In the genomic region with DNA sequence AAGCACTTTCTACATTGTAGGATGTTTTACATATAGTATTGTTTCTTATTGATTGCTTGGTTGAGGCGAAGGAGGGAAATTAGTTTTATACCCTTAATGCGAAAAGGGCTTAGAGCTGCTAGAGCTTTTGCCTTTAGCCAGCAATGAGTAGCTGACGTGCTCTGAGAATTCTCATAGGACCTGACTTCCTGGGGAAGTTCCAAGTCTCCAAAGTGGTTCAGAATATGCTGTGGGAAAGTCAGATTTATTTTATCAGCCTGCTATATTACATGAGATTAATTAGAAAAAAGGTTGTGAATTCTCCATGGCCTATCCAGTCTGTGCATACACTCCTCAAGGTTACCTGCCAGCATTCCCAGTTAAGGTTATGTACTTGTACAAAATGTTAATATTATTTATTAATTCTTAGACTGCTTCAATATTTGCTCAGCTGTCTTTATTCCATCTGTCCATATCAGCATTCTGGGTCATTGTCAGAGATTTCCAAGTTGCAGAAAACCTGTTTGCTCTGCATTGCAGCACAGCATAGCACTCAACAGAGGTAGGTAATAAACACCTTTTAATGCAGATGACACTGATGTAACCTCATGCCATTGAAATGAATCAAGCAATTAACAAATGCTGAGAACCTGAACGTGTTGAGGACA, we compare ENCODE assay signal across 21 cellular contexts. TPM values are rescaled to one million over a fixed set of nuclear protein-coding genes. Genes with fewer than 3 reads are reported as not detected.
DNase-seq lines count a peak whose midpoint lies in the region; ATAC-seq, FAIRE-seq and TF ChIP-seq lines count a peak whose summit lies in the region.
"Had no signal": no experiment of that assay in that cellular context is flagged by ENCODE, and none has a peak within 500 bp of the region (broad histone marks: within the 10 kb centered on the region; RNA-seq: fewer than 3 reads in every experiment).

No MANE protein-coding gene starts in this region.

- peaks cover 10% of the 10 kb centered on the region for H3K27me3 Mint-ChIP-seq in CD4-positive, alpha-beta T cell

- H3K4me3 ChIP-seq in Karpas-422 (ENCODE audit: low read length) (no peak overlapping the region), small intestine (ENCODE audit: low read depth in 1 of 2, low read length in 2 of 2) (no peak overlapping the region), BE2C (ENCODE audit: low read depth, low read length) (no peak overlapping the region)

- CTCF ChIA-PET in CD4-positive, alpha-beta T cell (lab: Charles Lee), result no interaction called here

- H3K36me3 ChIP-seq in Karpas-422 (ENCODE audit: insufficient read depth, low read length) (peaks cover 4% of the 10 kb centered on the region; the same call in 1 of the 2 replicates), small intestine (ENCODE audit: control insufficient read depth in 2 of 2, insufficient read depth in 2 of 2, low read length in 2 of 2) (no peaks in the 10 kb centered on the region), BE2C (no peaks in the 10 kb centered on the region)

- no peak overlapping the region for H3K4me2 ChIP-seq in Karpas-422 (ENCODE audit: low read depth, low read length, poor library complexity, severe bottlenecking)

- H2AFZ ChIP-seq in Karpas-422 (ENCODE audit: low read length), result peak overlapping the region; percentile 75; the same call in 1 of the 2 replicates

- intact Hi-C loops in CD4-positive, alpha-beta T cell (cut with DNase I, micrococcal nuclease), result no loop called here

- no peaks in the 10 kb centered on the region; the same call in 1 of the 2 replicates for H3K9me2 ChIP-seq in Karpas-422 (replicated peaks; ENCODE audit: insufficient read depth, low read length)

- no peak overlapping the region for H3K27ac Mint-ChIP-seq in CD4-positive, alpha-beta T cell
- H3K27ac Mint-ChIP-seq: activated CD4-positive, alpha-beta T cell treated with anti-CD3 and anti-CD28 coated beads, Interleukin-2, amount 10 ng/mL, durations not matched to agents 7 days and 5 days had no signal

- peaks cover 8% of the 10 kb centered on the region for H3K27me3 ChIP-seq in CD4-positive, alpha-beta T cell (ENCODE audit: control insufficient read depth, insufficient read depth, low read length)
- no peaks in the 10 kb centered on the region for H3K27me3 ChIP-seq in Karpas-422 (ENCODE audit: low read length)
- no peaks in the 10 kb centered on the region for H3K27me3 ChIP-seq in small intestine (ENCODE audit: control insufficient read depth in 2 of 2, insufficient read depth in 2 of 2, low read length in 2 of 2)
- H3K27me3 ChIP-seq in foreskin keratinocyte, result no peaks in the 10 kb centered on the region
- 0 out of 2 replicates have a peak, but pooled peaks cover 2% of the 10 kb centered on the region for H3K27me3 ChIP-seq in BE2C

- POLR2A ChIA-PET in CD4-positive, alpha-beta T cell (lab: Charles Lee), result no interaction called here

- peaks cover 24% of the 10 kb centered on the region for H3K79me2 ChIP-seq in Karpas-422 (ENCODE audit: low read length)

- 58 to 63% (median 61%) methylated on average over 4 of the region's 4 CpGs for WGBS in small intestine, 3 donors

- H3K4me3 Mint-ChIP-seq in CD4-positive, alpha-beta T cell, result peak overlapping the region; percentile 17
- H3K4me3 Mint-ChIP-seq: activated CD4-positive, alpha-beta T cell treated with anti-CD3 and anti-CD28 coated beads, Interleukin-2, amount 10 ng/mL, durations not matched to agents 7 days and 5 days had no signal

- H3K4me1 ChIP-seq in Karpas-422 (ENCODE audit: low read length), result peaks cover 20% of the 10 kb centered on the region
- peaks cover 7 to 9% of the 10 kb centered on the region in 2 donors for H3K4me1 ChIP-seq in small intestine (ENCODE audit: control insufficient read depth in 2 of 2, insufficient read depth in 1 of 2, low read depth in 1 of 2, low read length in 1 of 2)
- H3K4me1 ChIP-seq in foreskin keratinocyte, result peaks cover 13% of the 10 kb centered on the region
- no peaks in the 10 kb centered on the region for H3K4me1 ChIP-seq in BE2C

- H3K36me3 Mint-ChIP-seq in CD4-positive, alpha-beta T cell (ENCODE audit: low read depth), result peaks cover 11% of the 10 kb centered on the region

- DNase-seq in CD4-positive, alpha-beta T cell, result no peak
- DNase-seq in Karpas-422 (no peak), epithelial cell of prostate (ENCODE audit: low read depth, low spot score) (no peak), small intestine (peak; percentile 4), foreskin keratinocyte (no peak), BE2C (no peak)
- DNase-seq in activated CD8-positive, alpha-beta memory T cell treated with anti-CD3 and anti-CD28 coated beads for 24 hours, result no peak
- DNase-seq: activated CD4-positive, alpha-beta T cell treated with anti-CD3 and anti-CD28 coated beads, Interleukin-2, amount 10 ng/mL, durations not matched to agents 7 days and 5 days; activated CD8-positive, alpha-beta memory T cell treated with anti-CD3 and anti-CD28 coated beads, Interleukin-2, amount 50 U/mL, for 4 hours; activated effector memory CD4-positive, alpha-beta T cell treated with anti-CD3 and anti-CD28 coated beads, Interleukin-2, amount 50 U/mL, for 16 hours; caudate nucleus; CD8-positive, alpha-beta memory T cell; DND-41; glutamatergic neuron; IMR-90; MM.1S; NCI-H1930; NCI-H345; stimulated activated CD4-positive, alpha-beta T cell treated with anti-CD3 and anti-CD28 coated beads, Interleukin-2, amount 100 ng/mL, for 48 hours; substantia nigra had no signal

- no peak overlapping the region for H3K27ac ChIP-seq in CD4-positive, alpha-beta T cell (ENCODE audit: low read depth, low read length)
- H3K27ac ChIP-seq in Karpas-422 (ENCODE audit: low read length) (no peak overlapping the region), epithelial cell of prostate (peak overlapping the region; percentile 7), small intestine (ENCODE audit: low read depth in 1 of 2, low read length in 1 of 2) (no peak overlapping the region), foreskin keratinocyte (no peak overlapping the region)

- TF ChIP-seq CTCF in CD4-positive, alpha-beta T cell (IDR thresholded peaks at IDR 0.05), result no peak
- TF ChIP-seq CTCF in foreskin keratinocyte (conservative IDR thresholded peaks at IDR 0.05) (no peak), BE2C (IDR thresholded peaks at IDR 0.05; ENCODE audit: low read depth, low read length) (no peak)

- H3K9ac ChIP-seq in Karpas-422 (ENCODE audit: low read length), result no peak overlapping the region

- H3K4me1 Mint-ChIP-seq in CD4-positive, alpha-beta T cell (ENCODE audit: low read depth), result peaks cover 45% of the 10 kb centered on the region

- H3K9me3 ChIP-seq in CD4-positive, alpha-beta T cell (ENCODE audit: control insufficient read depth, low read length), result no peaks in the 10 kb centered on the region
- H3K9me3 ChIP-seq in Karpas-422 (ENCODE audit: low read length) (no peaks in the 10 kb centered on the region), small intestine (ENCODE audit: control insufficient read depth, low read depth) (no peaks in the 10 kb centered on the region), BE2C (no peaks in the 10 kb centered on the region)

- peaks cover 13% of the 10 kb centered on the region; the same call in 1 of the 2 replicates for H4K20me1 ChIP-seq in Karpas-422 (ENCODE audit: insufficient read depth, low read depth, low read length)

- ATAC-seq in CD4-positive, alpha-beta T cell (ENCODE audit: poor library complexity), result no peak
- ATAC-seq in foreskin keratinocyte, result no peak
- ATAC-seq: esophagus mucosa had no signal

- no peak for FAIRE-seq in small intestine (lab: Jason Lieb, UNC)

- peaks cover 3% of the 10 kb centered on the region for H3K9me3 Mint-ChIP-seq in CD4-positive, alpha-beta T cell

RNA-seq across cellular contexts. Expression of a gene that starts 2.6 kb away (rescaled TPM):
- total RNA-seq in CD4-positive, alpha-beta T cell, result 10 to 100 TPM; 40.6 to 46.4 TPM
- total RNA-seq in Karpas-422 (2014; rRNA removed; shearing (Covaris generic); ENCODE audit: low replicate concordance), result 75.7 and 116 TPM in 2 replicates
- polyA plus RNA-seq in small intestine (10 to 100 TPM in 1 of 3 donors, 1 to 10 TPM in 2; 7.4 to 22.3 (median 8.6) TPM), foreskin keratinocyte (5.6 TPM in 2 replicates)
- 26.2 and 34.7 TPM in 2 replicates for total RNA-seq in foreskin keratinocyte
- 38.2 TPM for polyA plus RNA-seq in BE2C (2012; ENCODE audit: insufficient read depth, insufficient read length, low read depth)
